In the genomic region with DNA sequence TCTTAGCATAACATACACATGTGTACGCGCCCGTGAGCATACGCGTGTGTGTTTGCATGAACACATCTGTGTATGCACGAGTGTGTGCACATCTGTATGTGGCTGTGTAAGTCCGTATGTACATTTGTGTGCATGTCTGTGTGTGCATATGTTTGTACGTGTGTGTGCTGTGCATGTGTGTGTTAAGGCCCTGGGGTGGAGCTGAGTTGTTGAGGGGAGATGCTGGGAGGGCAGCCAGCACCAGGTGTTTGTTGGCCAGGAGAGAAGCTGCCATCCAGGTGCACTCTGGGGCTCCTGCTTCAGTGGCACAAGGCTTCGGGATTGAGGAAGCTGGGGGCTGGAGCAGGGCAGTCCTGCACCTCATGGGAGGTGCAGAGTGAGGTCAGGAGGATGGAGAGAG, we compare ENCODE assay signal across 7 cellular contexts.
"Had no signal": no experiment of that assay in that cellular context is flagged by ENCODE, and none has a peak within 500 bp of the region (broad histone marks: within the 10 kb centered on the region; RNA-seq: fewer than 3 reads in every experiment).

No MANE protein-coding gene starts in this region.

- H3K36me3 Mint-ChIP-seq: IgD-negative memory B cell had no signal

- FAIRE-seq: HepG2 had no signal

- H3K4me3 ChIP-seq: GM23338, HAP-1 had no signal

- H3K9me3 ChIP-seq: HAP-1 had no signal

- H3K4me3 Mint-ChIP-seq: HFFc6, IgD-negative memory B cell had no signal

- H3K9me3 Mint-ChIP-seq: HFFc6, IgD-negative memory B cell had no signal

- H3K36me3 ChIP-seq: HAP-1 had no signal

- DNase-seq: H7, HFFc6 had no signal

- H3K27ac Mint-ChIP-seq: GM23338, HFFc6, IgD-negative memory B cell had no signal

- H3K4me1 ChIP-seq: HAP-1 had no signal

- H3K27ac ChIP-seq: HL-60 had no signal
